In genomic region chr5:173964491-173964890, GRCh38 we compare ENCODE assay signal across 23 cellular contexts. TPM values are rescaled to one million over a fixed set of nuclear protein-coding genes. Genes with fewer than 3 reads are reported as not detected.
A peak's percentile ranks its signal among the peaks of the same experiment; 100 is the strongest.
DNase-seq lines count a peak whose midpoint lies in the region; ATAC-seq, FAIRE-seq and TF ChIP-seq lines count a peak whose summit lies in the region.
"Had no signal": no experiment of that assay in that cellular context is flagged by ENCODE, and none has a peak within 500 bp of the region (broad histone marks: within the 10 kb centered on the region; RNA-seq: fewer than 3 reads in every experiment).

No MANE protein-coding gene starts in this region.

- no peak for TF ChIP-seq CTCF in Calu3 (IDR thresholded peaks at IDR 0.05; ENCODE audit: unreplicated experiment)
- no peak for TF ChIP-seq CTCF in bronchial epithelial cell (IDR thresholded peaks at IDR 0.05; ENCODE audit: insufficient read depth, low read length, severe bottlenecking)
- TF ChIP-seq CTCF in nephron (IDR thresholded peaks at IDR 0.05; ENCODE audit: unreplicated experiment in 3 of 3) = no peak

- H3K36me3 Mint-ChIP-seq in Calu3 (ENCODE audit: insufficient read depth, unreplicated experiment) = peaks cover 13% of the 10 kb centered on the region
- H3K36me3 Mint-ChIP-seq in nephron (ENCODE audit: low read depth) = peaks cover 7% of the 10 kb centered on the region
- H3K36me3 Mint-ChIP-seq: natural killer cell treated with Interleukin-12 subunit alpha and Interleukin-12 subunit beta and Interleukin-15 and Interleukin-18, amount 100 ng/mL, for 72 hours had no signal

- H3K27me3 ChIP-seq in HUES6 (ENCODE audit: control insufficient read depth, insufficient read depth, low read length) (no peaks in the 10 kb centered on the region), bronchial epithelial cell (ENCODE audit: control insufficient read depth, insufficient read depth, low read length) (no peaks in the 10 kb centered on the region)
- H3K27me3 ChIP-seq: body of pancreas, esophagus squamous epithelium, thyroid gland had no signal

- BruUV-seq in Calu3 (replicated peaks; lab: Mats Ljungman, UMichigan) = no TSS peak

- no peak overlapping the region for H3K27ac ChIP-seq in HUES6 (ENCODE audit: low read depth, low read length)
- H3K27ac ChIP-seq: esophagus squamous epithelium had no signal

- intact Hi-C loops in Calu3 (cut with micrococcal nuclease; ENCODE audit: unreplicated experiment) = no loop called here

- H3K4me3 Mint-ChIP-seq in Calu3 (ENCODE audit: low read depth, unreplicated experiment) (peak overlapping the region; percentile 85), nephron (peak overlapping the region; percentile 33 to 52 (median 47))
- H3K4me3 Mint-ChIP-seq: activated B cell treated with CpG ODN at 0.5 μM for 24 hours; activated naive CD8-positive, alpha-beta T cell treated with anti-CD3 and anti-CD28 coated beads, Interleukin-2, amount 50 U/mL, for 24 hours; natural killer cell treated with Interleukin-12 subunit alpha and Interleukin-12 subunit beta and Interleukin-15 and Interleukin-18, amount 100 ng/mL, for 72 hours; stimulated activated naive B cell treated with anti-CD40 and anti-IgM and Interleukin-4, amounts not matched to agents 10 μg/mL and 1 μg/mL and 100 μg/mL, for 72 hours had no signal

- no peaks in the 10 kb centered on the region for H3K36me3 ChIP-seq in HUES6 (ENCODE audit: control insufficient read depth, insufficient read depth, low read length)
- H3K36me3 ChIP-seq in bronchial epithelial cell (ENCODE audit: control insufficient read depth, insufficient read depth, low read length) = no peaks in the 10 kb centered on the region
- H3K36me3 ChIP-seq: esophagus squamous epithelium, thyroid gland had no signal

- H3K9ac ChIP-seq in HUES6 (ENCODE audit: low read length) = no peak overlapping the region

- H3K9me3 Mint-ChIP-seq in Calu3 (ENCODE audit: low read depth, unreplicated experiment) = no peaks in the 10 kb centered on the region
- H3K9me3 Mint-ChIP-seq in nephron = no peaks in the 10 kb centered on the region
- H3K9me3 Mint-ChIP-seq: activated B cell treated with CpG ODN at 0.5 μM for 24 hours; activated naive CD8-positive, alpha-beta T cell treated with anti-CD3 and anti-CD28 coated beads, Interleukin-2, amount 50 U/mL, for 24 hours; natural killer cell treated with Interleukin-12 subunit alpha and Interleukin-12 subunit beta and Interleukin-15 and Interleukin-18, amount 100 ng/mL, for 72 hours; stimulated activated naive B cell treated with anti-CD40 and anti-IgM and Interleukin-4, amounts not matched to agents 10 μg/mL and 1 μg/mL and 100 μg/mL, for 72 hours had no signal

- no peaks in the 10 kb centered on the region for H3K27me3 Mint-ChIP-seq in Calu3 (ENCODE audit: unreplicated experiment)
- no peaks in the 10 kb centered on the region for H3K27me3 Mint-ChIP-seq in nephron (ENCODE audit: low read depth)
- H3K27me3 Mint-ChIP-seq: activated B cell treated with CpG ODN at 0.5 μM for 24 hours; activated naive CD8-positive, alpha-beta T cell treated with anti-CD3 and anti-CD28 coated beads, Interleukin-2, amount 50 U/mL, for 24 hours had no signal

- no peaks in the 10 kb centered on the region for H3K9me3 ChIP-seq in HUES6 (ENCODE audit: control insufficient read depth, insufficient read depth, low read depth, low read length)
- H3K9me3 ChIP-seq: body of pancreas, esophagus squamous epithelium, thyroid gland had no signal

- peaks cover 24% of the 10 kb centered on the region for H3K4me1 Mint-ChIP-seq in Calu3 (ENCODE audit: low read depth, unreplicated experiment)
- H3K4me1 Mint-ChIP-seq in nephron = peaks cover 50% of the 10 kb centered on the region
- H3K4me1 Mint-ChIP-seq: activated B cell treated with CpG ODN at 0.5 μM for 24 hours had no signal

- CTCF ChIA-PET in Calu3 (lab: Charles Lee) = interaction anchor here (1.1 to 2.0 kb wide), 3 partner anchors 9 to 335 kb away, joined by 4 to 9 read pairs (median 6); no protein-coding TSS in a partner anchor

- no peak for FAIRE-seq in bronchial epithelial cell (lab: Jason Lieb, UNC)
- FAIRE-seq: colon, GM12891 had no signal

- DNase-seq in Calu3 = no peak
- DNase-seq in bronchial epithelial cell (ENCODE audit: low read depth) = peak; percentile 8
- no peak for DNase-seq in midbrain (lab: John Stamatoyannopoulos, UW)
- DNase-seq: activated B cell treated with CpG ODN at 0.5 μM for 24 hours; activated CD4-positive, alpha-beta T cell treated with anti-CD3 and anti-CD28 coated beads, Interleukin-2, amount 50 U/mL, for 48 hours; activated gamma-delta T cell; activated naive CD8-positive, alpha-beta T cell treated with anti-CD3 and anti-CD28 coated beads, Interleukin-2, amount 50 U/mL, for 24 hours; effector memory CD4-positive, alpha-beta T cell; esophagus squamous epithelium; NCI-H1105; stimulated activated CD4-positive, alpha-beta T cell treated with anti-CD3 and anti-CD28 coated beads, Interleukin-2, amount 100 ng/mL, for 24 hours; stimulated activated naive B cell treated with anti-CD40 and anti-IgM and Interleukin-4, amounts not matched to agents 10 μg/mL and 1 μg/mL and 100 μg/mL, for 72 hours; thyroid gland had no signal

- peak overlapping the region; percentile 83 for H3K27ac Mint-ChIP-seq in Calu3 (ENCODE audit: unreplicated experiment)
- H3K27ac Mint-ChIP-seq in nephron = peak overlapping the region; percentile 59 to 96 (median 78)
- H3K27ac Mint-ChIP-seq: activated B cell treated with CpG ODN at 0.5 μM for 24 hours; activated naive CD8-positive, alpha-beta T cell treated with anti-CD3 and anti-CD28 coated beads, Interleukin-2, amount 50 U/mL, for 24 hours; natural killer cell treated with Interleukin-12 subunit alpha and Interleukin-12 subunit beta and Interleukin-15 and Interleukin-18, amount 100 ng/mL, for 72 hours had no signal

- ATAC-seq in GM21515 (IDR thresholded peaks at IDR 0.05; ENCODE audit: unreplicated experiment) (no peak), HG03521 (IDR thresholded peaks at IDR 0.05; ENCODE audit: unreplicated experiment) (no peak), GM21619 (IDR thresholded peaks at IDR 0.05; ENCODE audit: unreplicated experiment) (no peak)
- ATAC-seq: activated naive CD8-positive, alpha-beta T cell treated with anti-CD3 and anti-CD28 coated beads, Interleukin-2, amount 50 U/mL, for 24 hours; natural killer cell treated with Interleukin-12 subunit alpha and Interleukin-12 subunit beta and Interleukin-15 and Interleukin-18, amount 100 ng/mL, for 72 hours; stimulated activated naive B cell treated with anti-CD40 and anti-IgM and Interleukin-4, amounts not matched to agents 10 μg/mL and 1 μg/mL and 100 μg/mL, for 72 hours had no signal

- H3K4me3 ChIP-seq in HUES6 (ENCODE audit: low read depth, low read length) = peak overlapping the region; percentile 33; the same call in 1 of the 2 replicates
- peak overlapping the region; percentile 43 for H3K4me3 ChIP-seq in bronchial epithelial cell (ENCODE audit: low read depth, low read length)
- H3K4me3 ChIP-seq: body of pancreas, thyroid gland had no signal

- H3K4me1 ChIP-seq in HUES6 (ENCODE audit: control insufficient read depth, insufficient read depth, low read length) = peaks cover 36% of the 10 kb centered on the region

RNA-seq across cellular contexts. Expression of gene C5orf47, which starts 24.5 kb away (rescaled TPM):
- total RNA-seq in Calu3 (2022) = not detected in 2 replicates
- under 0.01 and 0.13 TPM in 2 replicates for total RNA-seq in bronchial epithelial cell
- total RNA-seq: activated B cell treated with CpG ODN at 0.5 μM for 24 hours; body of pancreas; esophagus squamous epithelium; natural killer cell treated with Interleukin-12 subunit alpha and Interleukin-12 subunit beta and Interleukin-15 and Interleukin-18, amount 100 ng/mL, for 72 hours; NCI-H460 had no signal
